Comparison of ENCODE assay signal across 1 cellular context in the genomic region with DNA sequence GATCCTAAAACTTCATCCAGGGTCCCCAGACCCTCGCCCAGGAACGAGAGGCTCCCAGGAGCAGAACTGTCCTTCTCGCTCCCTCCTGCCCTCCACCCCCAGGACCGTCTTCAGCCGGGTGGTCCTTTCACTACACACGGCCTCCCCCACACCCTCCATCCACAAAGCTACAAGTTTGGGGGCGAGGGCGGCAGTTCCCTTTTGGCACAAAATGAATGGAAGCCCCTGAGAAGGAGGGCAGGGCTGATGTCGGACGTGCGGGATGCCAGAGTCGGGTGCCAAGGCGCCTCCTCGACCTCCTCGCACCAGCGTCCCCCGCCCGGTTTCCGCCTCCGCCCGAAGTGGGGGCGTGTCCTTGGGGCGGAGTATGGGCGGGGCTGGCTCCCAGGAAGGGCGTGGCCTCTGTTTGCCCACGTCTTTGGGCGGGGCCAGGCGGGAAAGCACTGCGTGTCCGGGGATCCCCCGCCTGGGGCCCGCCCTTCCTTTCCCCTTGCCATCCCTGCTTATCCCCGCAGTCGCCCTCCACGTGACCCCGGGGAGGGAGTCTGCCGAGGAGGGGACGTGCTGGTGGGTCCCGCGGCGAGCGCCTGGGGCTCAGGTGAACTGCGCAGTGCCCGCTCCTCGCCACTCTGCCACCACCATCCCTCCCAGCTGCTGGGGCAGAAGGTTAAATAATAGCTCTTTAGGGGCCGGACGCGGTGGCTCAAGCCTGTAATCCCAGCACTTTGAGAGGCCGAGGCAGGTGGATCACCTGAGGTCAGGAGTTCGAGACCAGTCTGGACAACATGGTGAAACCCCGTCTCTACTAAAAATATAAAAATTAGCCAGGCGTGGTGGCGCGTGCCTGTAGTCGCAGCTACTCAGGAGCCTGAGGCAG.
A peak's percentile ranks its signal among the peaks of the same experiment; 100 is the strongest.
TF ChIP-seq lines count a peak whose summit lies in the region.

No MANE protein-coding gene starts in this region.

TF ChIP-seq in HepG2, 621 proteins besides CTCF, POLR2A, EP300 and RAD21 (continues in another document):
- peak; percentile 66; the same call in 1 of the 2 replicates for TF ChIP-seq ZNF616 (CRISPR knock-in tag; IDR thresholded peaks at IDR 0.05; ENCODE audit: low read depth)
- TF ChIP-seq FOXC1 (CRISPR knock-in tag; IDR thresholded peaks at IDR 0.05; ENCODE audit: borderline replicate concordance), result 0 out of 2 replicates have a peak, but pooled peaks have one; percentile 64
- TF ChIP-seq FOXK2 (IDR thresholded peaks at IDR 0.05), result no peak
- no peak for TF ChIP-seq REXO4 (CRISPR knock-in tag; IDR thresholded peaks at IDR 0.05; ENCODE audit: borderline replicate concordance)
- TF ChIP-seq, protein P1, sequence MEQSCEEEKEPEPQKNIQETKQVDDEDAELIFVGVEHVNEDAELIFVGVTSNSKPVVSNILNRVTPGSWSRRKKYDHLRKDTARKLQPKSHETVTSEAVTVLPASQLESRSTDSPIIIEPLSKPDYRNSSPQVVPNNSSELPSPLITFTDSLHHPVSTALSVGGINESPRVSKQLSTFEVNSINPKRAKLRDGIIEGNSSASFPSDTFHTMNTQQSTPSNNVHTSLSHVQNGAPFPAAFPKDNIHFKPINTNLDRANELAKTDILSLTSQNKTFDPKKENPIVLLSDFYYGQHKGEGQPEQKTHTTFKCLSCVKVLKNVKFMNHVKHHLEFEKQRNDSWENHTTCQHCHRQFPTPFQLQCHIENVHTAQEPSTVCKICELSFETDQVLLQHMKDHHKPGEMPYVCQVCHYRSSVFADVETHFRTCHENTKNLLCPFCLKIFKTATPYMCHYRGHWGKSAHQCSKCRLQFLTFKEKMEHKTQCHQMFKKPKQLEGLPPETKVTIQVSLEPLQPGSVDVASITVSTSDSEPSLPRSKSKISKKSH (CRISPR knock-in tag; IDR thresholded peaks at IDR 0.05; ENCODE audit: borderline replicate concordance), result peak; percentile 87
- TF ChIP-seq ZNF441 (CRISPR knock-in tag; IDR thresholded peaks at IDR 0.05; ENCODE audit: borderline replicate concordance), result 0 out of 2 replicates have a peak, but pooled peaks have one; percentile 22
- TF ChIP-seq HNRNPK (IDR thresholded peaks at IDR 0.05; ENCODE audit: low read depth, low read length, poor library complexity, severe bottlenecking), result peak; percentile 66
- TF ChIP-seq, protein P2, sequence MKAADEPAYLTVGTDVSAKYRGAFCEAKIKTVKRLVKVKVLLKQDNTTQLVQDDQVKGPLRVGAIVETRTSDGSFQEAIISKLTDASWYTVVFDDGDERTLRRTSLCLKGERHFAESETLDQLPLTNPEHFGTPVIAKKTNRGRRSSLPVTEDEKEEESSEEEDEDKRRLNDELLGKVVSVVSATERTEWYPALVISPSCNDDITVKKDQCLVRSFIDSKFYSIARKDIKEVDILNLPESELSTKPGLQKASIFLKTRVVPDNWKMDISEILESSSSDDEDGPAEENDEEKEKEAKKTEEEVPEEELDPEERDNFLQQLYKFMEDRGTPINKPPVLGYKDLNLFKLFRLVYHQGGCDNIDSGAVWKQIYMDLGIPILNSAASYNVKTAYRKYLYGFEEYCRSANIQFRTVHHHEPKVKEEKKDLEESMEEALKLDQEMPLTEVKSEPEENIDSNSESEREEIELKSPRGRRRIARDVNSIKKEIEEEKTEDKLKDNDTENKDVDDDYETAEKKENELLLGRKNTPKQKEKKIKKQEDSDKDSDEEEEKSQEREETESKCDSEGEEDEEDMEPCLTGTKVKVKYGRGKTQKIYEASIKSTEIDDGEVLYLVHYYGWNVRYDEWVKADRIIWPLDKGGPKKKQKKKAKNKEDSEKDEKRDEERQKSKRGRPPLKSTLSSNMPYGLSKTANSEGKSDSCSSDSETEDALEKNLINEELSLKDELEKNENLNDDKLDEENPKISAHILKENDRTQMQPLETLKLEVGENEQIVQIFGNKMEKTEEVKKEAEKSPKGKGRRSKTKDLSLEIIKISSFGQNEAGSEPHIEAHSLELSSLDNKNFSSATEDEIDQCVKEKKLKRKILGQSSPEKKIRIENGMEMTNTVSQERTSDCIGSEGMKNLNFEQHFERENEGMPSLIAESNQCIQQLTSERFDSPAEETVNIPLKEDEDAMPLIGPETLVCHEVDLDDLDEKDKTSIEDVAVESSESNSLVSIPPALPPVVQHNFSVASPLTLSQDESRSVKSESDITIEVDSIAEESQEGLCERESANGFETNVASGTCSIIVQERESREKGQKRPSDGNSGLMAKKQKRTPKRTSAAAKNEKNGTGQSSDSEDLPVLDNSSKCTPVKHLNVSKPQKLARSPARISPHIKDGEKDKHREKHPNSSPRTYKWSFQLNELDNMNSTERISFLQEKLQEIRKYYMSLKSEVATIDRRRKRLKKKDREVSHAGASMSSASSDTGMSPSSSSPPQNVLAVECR (CRISPR knock-in tag; IDR thresholded peaks at IDR 0.05; ENCODE audit: borderline replicate concordance), result peak; percentile 66; the same call in 1 of the 2 replicates
- TF ChIP-seq POGZ (CRISPR knock-in tag; IDR thresholded peaks at IDR 0.05), result peak; percentile 39; the same call in 1 of the 2 replicates
- TF ChIP-seq KLF9 (CRISPR knock-in tag; IDR thresholded peaks at IDR 0.05; ENCODE audit: low read depth), result peak; percentile 44; the same call in 1 of the 2 replicates
- TF ChIP-seq KAT8 (CRISPR knock-in tag; IDR thresholded peaks at IDR 0.05), result peak; percentile 48
- TF ChIP-seq FLYWCH1 (CRISPR knock-in tag; IDR thresholded peaks at IDR 0.05), result peak; percentile 76; the same call in 1 of the 2 replicates
- peak; percentile 79; the same call in 1 of the 2 replicates for TF ChIP-seq ZNF451 (CRISPR knock-in tag; IDR thresholded peaks at IDR 0.05)
- no peak for TF ChIP-seq ZNF567 (CRISPR knock-in tag; IDR thresholded peaks at IDR 0.05; ENCODE audit: borderline replicate concordance)
- TF ChIP-seq, protein P3, sequence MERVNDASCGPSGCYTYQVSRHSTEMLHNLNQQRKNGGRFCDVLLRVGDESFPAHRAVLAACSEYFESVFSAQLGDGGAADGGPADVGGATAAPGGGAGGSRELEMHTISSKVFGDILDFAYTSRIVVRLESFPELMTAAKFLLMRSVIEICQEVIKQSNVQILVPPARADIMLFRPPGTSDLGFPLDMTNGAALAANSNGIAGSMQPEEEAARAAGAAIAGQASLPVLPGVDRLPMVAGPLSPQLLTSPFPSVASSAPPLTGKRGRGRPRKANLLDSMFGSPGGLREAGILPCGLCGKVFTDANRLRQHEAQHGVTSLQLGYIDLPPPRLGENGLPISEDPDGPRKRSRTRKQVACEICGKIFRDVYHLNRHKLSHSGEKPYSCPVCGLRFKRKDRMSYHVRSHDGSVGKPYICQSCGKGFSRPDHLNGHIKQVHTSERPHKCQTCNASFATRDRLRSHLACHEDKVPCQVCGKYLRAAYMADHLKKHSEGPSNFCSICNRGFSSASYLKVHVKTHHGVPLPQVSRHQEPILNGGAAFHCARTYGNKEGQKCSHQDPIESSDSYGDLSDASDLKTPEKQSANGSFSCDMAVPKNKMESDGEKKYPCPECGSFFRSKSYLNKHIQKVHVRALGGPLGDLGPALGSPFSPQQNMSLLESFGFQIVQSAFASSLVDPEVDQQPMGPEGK (CRISPR knock-in tag; IDR thresholded peaks at IDR 0.05), result peak; percentile 73
- TF ChIP-seq, protein P4, sequence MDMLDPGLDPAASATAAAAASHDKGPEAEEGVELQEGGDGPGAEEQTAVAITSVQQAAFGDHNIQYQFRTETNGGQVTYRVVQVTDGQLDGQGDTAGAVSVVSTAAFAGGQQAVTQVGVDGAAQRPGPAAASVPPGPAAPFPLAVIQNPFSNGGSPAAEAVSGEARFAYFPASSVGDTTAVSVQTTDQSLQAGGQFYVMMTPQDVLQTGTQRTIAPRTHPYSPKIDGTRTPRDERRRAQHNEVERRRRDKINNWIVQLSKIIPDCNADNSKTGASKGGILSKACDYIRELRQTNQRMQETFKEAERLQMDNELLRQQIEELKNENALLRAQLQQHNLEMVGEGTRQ (IDR thresholded peaks at IDR 0.05; ENCODE audit: low read depth, low read length), result peak; percentile 69
- TF ChIP-seq, protein P4 (CRISPR knock-in tag; IDR thresholded peaks at IDR 0.05; ENCODE audit: borderline replicate concordance), result peak; percentile 94
- peak; percentile 65 for TF ChIP-seq RBFOX2 (IDR thresholded peaks at IDR 0.05; ENCODE audit: low read depth, low read length)
- TF ChIP-seq ZNF607 (CRISPR knock-in tag; IDR thresholded peaks at IDR 0.05; ENCODE audit: borderline replicate concordance), result peak; percentile 53; the same call in 1 of the 2 replicates
- peak; percentile 54; the same call in 1 of the 2 replicates for TF ChIP-seq POLR2AphosphoS5 (IDR thresholded peaks at IDR 0.05; ENCODE audit: low read depth, low read length)
- TF ChIP-seq, protein P5, sequence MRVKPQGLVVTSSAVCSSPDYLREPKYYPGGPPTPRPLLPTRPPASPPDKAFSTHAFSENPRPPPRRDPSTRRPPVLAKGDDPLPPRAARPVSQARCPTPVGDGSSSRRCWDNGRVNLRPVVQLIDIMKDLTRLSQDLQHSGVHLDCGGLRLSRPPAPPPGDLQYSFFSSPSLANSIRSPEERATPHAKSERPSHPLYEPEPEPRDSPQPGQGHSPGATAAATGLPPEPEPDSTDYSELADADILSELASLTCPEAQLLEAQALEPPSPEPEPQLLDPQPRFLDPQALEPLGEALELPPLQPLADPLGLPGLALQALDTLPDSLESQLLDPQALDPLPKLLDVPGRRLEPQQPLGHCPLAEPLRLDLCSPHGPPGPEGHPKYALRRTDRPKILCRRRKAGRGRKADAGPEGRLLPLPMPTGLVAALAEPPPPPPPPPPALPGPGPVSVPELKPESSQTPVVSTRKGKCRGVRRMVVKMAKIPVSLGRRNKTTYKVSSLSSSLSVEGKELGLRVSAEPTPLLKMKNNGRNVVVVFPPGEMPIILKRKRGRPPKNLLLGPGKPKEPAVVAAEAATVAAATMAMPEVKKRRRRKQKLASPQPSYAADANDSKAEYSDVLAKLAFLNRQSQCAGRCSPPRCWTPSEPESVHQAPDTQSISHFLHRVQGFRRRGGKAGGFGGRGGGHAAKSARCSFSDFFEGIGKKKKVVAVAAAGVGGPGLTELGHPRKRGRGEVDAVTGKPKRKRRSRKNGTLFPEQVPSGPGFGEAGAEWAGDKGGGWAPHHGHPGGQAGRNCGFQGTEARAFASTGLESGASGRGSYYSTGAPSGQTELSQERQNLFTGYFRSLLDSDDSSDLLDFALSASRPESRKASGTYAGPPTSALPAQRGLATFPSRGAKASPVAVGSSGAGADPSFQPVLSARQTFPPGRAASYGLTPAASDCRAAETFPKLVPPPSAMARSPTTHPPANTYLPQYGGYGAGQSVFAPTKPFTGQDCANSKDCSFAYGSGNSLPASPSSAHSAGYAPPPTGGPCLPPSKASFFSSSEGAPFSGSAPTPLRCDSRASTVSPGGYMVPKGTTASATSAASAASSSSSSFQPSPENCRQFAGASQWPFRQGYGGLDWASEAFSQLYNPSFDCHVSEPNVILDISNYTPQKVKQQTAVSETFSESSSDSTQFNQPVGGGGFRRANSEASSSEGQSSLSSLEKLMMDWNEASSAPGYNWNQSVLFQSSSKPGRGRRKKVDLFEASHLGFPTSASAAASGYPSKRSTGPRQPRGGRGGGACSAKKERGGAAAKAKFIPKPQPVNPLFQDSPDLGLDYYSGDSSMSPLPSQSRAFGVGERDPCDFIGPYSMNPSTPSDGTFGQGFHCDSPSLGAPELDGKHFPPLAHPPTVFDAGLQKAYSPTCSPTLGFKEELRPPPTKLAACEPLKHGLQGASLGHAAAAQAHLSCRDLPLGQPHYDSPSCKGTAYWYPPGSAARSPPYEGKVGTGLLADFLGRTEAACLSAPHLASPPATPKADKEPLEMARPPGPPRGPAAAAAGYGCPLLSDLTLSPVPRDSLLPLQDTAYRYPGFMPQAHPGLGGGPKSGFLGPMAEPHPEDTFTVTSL (CRISPR knock-in tag; IDR thresholded peaks at IDR 0.05; ENCODE audit: borderline replicate concordance), result 0 out of 2 replicates have a peak, but pooled peaks have one; percentile 20
- peak; percentile 68; the same call in 1 of the 2 replicates for TF ChIP-seq RELA (CRISPR knock-in tag; IDR thresholded peaks at IDR 0.05)
- TF ChIP-seq, protein P6, sequence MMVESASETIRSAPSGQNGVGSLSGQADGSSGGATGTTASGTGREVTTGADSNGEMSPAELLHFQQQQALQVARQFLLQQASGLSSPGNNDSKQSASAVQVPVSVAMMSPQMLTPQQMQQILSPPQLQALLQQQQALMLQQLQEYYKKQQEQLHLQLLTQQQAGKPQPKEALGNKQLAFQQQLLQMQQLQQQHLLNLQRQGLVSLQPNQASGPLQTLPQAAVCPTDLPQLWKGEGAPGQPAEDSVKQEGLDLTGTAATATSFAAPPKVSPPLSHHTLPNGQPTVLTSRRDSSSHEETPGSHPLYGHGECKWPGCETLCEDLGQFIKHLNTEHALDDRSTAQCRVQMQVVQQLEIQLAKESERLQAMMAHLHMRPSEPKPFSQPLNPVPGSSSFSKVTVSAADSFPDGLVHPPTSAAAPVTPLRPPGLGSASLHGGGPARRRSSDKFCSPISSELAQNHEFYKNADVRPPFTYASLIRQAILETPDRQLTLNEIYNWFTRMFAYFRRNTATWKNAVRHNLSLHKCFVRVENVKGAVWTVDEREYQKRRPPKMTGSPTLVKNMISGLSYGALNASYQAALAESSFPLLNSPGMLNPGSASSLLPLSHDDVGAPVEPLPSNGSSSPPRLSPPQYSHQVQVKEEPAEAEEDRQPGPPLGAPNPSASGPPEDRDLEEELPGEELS (CRISPR knock-in tag; IDR thresholded peaks at IDR 0.05), result peak; percentile 45; the same call in 1 of the 2 replicates
- 0 out of 2 replicates have a peak, but pooled peaks have one; percentile 9 for TF ChIP-seq MIXL1 (CRISPR knock-in tag; IDR thresholded peaks at IDR 0.05)
- 0 out of 2 replicates have a peak, but pooled peaks have one; percentile 58 for TF ChIP-seq DNMT1 (CRISPR knock-in tag; IDR thresholded peaks at IDR 0.05)
- TF ChIP-seq, protein P7, sequence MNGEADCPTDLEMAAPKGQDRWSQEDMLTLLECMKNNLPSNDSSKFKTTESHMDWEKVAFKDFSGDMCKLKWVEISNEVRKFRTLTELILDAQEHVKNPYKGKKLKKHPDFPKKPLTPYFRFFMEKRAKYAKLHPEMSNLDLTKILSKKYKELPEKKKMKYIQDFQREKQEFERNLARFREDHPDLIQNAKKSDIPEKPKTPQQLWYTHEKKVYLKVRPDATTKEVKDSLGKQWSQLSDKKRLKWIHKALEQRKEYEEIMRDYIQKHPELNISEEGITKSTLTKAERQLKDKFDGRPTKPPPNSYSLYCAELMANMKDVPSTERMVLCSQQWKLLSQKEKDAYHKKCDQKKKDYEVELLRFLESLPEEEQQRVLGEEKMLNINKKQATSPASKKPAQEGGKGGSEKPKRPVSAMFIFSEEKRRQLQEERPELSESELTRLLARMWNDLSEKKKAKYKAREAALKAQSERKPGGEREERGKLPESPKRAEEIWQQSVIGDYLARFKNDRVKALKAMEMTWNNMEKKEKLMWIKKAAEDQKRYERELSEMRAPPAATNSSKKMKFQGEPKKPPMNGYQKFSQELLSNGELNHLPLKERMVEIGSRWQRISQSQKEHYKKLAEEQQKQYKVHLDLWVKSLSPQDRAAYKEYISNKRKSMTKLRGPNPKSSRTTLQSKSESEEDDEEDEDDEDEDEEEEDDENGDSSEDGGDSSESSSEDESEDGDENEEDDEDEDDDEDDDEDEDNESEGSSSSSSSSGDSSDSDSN (CRISPR knock-in tag; IDR thresholded peaks at IDR 0.05), result 0 out of 2 replicates have a peak, but pooled peaks have one; percentile 11
